Comparison of ENCODE assay signal across 8 cellular contexts in genomic region chr6:99349620-99350141, GRCh38. TPM values are rescaled to one million over a fixed set of nuclear protein-coding genes. Genes with fewer than 3 reads are reported as not detected.
DNase-seq lines count a peak whose midpoint lies in the region; ATAC-seq and TF ChIP-seq lines count a peak whose summit lies in the region.

Gene FAXC, minus strand, starts transcription at chr6:99349674. Its CDS starts 302 bp downstream, at chr6:99349372.

- peaks cover 27% of the 10 kb centered on the region for H3K27me3 ChIP-seq in suprapubic skin
- peaks cover 23% of the 10 kb centered on the region for H3K27me3 ChIP-seq in effector memory CD4-positive, alpha-beta T cell (replicated peaks; ENCODE audit: control insufficient read depth, insufficient read depth, low read length, poor library complexity, severe bottlenecking)

- H3K27ac ChIP-seq in suprapubic skin = peak within 1 kb of the TSS; percentile 41
- no peak within 1 kb of the TSS for H3K27ac ChIP-seq in effector memory CD4-positive, alpha-beta T cell (ENCODE audit: insufficient read depth, low read length, poor library complexity, severe bottlenecking)

- TF ChIP-seq CTCF in lower leg skin (IDR thresholded peaks at IDR 0.05) (no peak), suprapubic skin (IDR thresholded peaks at IDR 0.05) (no peak)

- H3K4me3 ChIP-seq in lower leg skin (ENCODE audit: low read depth, poor library complexity, severe bottlenecking) (peak within 1 kb of the TSS; percentile 43), suprapubic skin (peak within 1 kb of the TSS; percentile 77)
- H3K4me3 ChIP-seq in effector memory CD4-positive, alpha-beta T cell (ENCODE audit: insufficient read depth, low read depth, low read length, poor library complexity, severe bottlenecking) = no peak within 1 kb of the TSS

- no peak for TF ChIP-seq EP300 in suprapubic skin (IDR thresholded peaks at IDR 0.05)

- H3K9me3 ChIP-seq in suprapubic skin = no peaks in the 10 kb centered on the region
- no peaks in the 10 kb centered on the region for H3K9me3 ChIP-seq in effector memory CD4-positive, alpha-beta T cell (ENCODE audit: control insufficient read depth, low read length)

- intact Hi-C loops in lower leg skin (cut with DNase I; ENCODE audit: low total_unique reads) = no loop called here

- TF ChIP-seq POLR2A in lower leg skin (IDR thresholded peaks at IDR 0.05) (no peak), suprapubic skin (IDR thresholded peaks at IDR 0.05) (no peak)

- WGBS in lower leg skin, 2 donors = 1 to 2% methylated on average over 10 to 27 of the region's 59 CpGs
- WGBS in suprapubic skin = 0% methylated on average over 2 of the region's 59 CpGs

- peaks cover 13% of the 10 kb centered on the region for H3K4me1 ChIP-seq in suprapubic skin
- H3K4me1 ChIP-seq in effector memory CD4-positive, alpha-beta T cell (ENCODE audit: control insufficient read depth, insufficient read depth, low read length, poor library complexity, severe bottlenecking) = no peaks in the 10 kb centered on the region

- no peaks in the 10 kb centered on the region for H3K36me3 ChIP-seq in suprapubic skin
- no peaks in the 10 kb centered on the region for H3K36me3 ChIP-seq in effector memory CD4-positive, alpha-beta T cell (ENCODE audit: control insufficient read depth, insufficient read depth, low read length)

- DNase-seq in C1 segment of cervical spinal cord (lab: John Stamatoyannopoulos, UW) = peak in 9 of 14 donors; percentile 17 to 76 (median 25)
- DNase-seq in RPMI7951 (ENCODE audit: low read depth) = peak; percentile 48
- DNase-seq in dermis blood vessel endothelial cell = peak; percentile 55
- no peak for DNase-seq in lower leg skin (ENCODE audit: low spot score in 2 of 2)
- no peak for DNase-seq in suprapubic skin (ENCODE audit: low spot score in 2 of 2)
- DNase-seq in effector memory CD4-positive, alpha-beta T cell = no peak

- ATAC-seq in GM19025 (IDR thresholded peaks at IDR 0.05; ENCODE audit: low read depth, unreplicated experiment) = peak; percentile 62
- ATAC-seq in HG03571 (IDR thresholded peaks at IDR 0.05; ENCODE audit: unreplicated experiment) = peak; percentile 46

RNA-seq across cellular contexts. Expression of gene FAXC, which starts in this region (rescaled TPM):
- 1.8 and 4.3 TPM in 2 replicates for total RNA-seq in RPMI7951 (2014; rRNA removed; shearing (Covaris generic))
- total RNA-seq in dermis blood vessel endothelial cell (0.34 and 0.56 TPM in 2 replicates), lower leg skin (1 to 10 TPM in 2 of 4 donors, under 1 TPM in 2; 0.04 to 3.6 (median 1.3) TPM), suprapubic skin (1 to 10 TPM; 1.6 to 6.8 (median 4.9) TPM)

Comparison
In these comparisons a context has a peak if more than half of its experiments do, and no peak if none do; other contexts are left out.
1. Peak in DNase-seq in dermis blood vessel endothelial cell; RNA of the gene not detected or under 1 TPM.
2. DNase-seq: peak in C1 segment of cervical spinal cord (9 of 14) and RPMI7951 (single experiment); none in lower leg skin (0 of 2), suprapubic skin (0 of 2) and effector memory CD4-positive, alpha-beta T cell (0 of 3).